In the genomic region with DNA sequence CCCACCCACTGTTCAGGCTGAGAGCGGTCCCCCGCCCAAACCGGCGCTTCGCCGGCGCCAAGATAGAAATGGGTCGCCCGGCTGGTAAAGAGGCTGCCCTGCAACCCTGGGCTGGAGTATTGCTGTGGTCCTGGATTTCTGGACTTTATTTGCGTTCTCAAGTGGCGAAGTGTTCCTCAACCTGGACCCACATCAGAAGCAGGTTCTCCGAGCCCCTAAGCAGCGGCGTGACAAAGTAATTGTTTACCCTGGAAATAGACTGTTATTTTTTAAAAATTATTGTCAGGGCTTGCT, we compare ENCODE assay signal across 8 cellular contexts. TPM values are rescaled to one million over a fixed set of nuclear protein-coding genes. Genes with fewer than 3 reads are reported as not detected.
A peak's percentile ranks its signal among the peaks of the same experiment; 100 is the strongest.
DNase-seq lines count a peak whose midpoint lies in the region; ATAC-seq lines count a peak whose summit lies in the region.

No MANE protein-coding gene starts in this region.

- no peaks in the 10 kb centered on the region for H3K36me3 ChIP-seq in stomach smooth muscle (ENCODE audit: control insufficient read depth in 2 of 2, insufficient read depth in 2 of 2, low read length in 2 of 2)

- H3K9ac ChIP-seq in stomach smooth muscle (ENCODE audit: low read length in 2 of 2) = peak overlapping the region; percentile 75 to 80

- H3K4me1 ChIP-seq in stomach smooth muscle (ENCODE audit: control insufficient read depth, insufficient read depth, low read length) = peaks cover 3% of the 10 kb centered on the region

- peak overlapping the region; percentile 78 to 94 (median 88) for H3K27ac Mint-ChIP-seq in immature natural killer cell

- 0 to 3% (median 1%) methylated on average over 14 of the region's 14 CpGs for WGBS in adipose tissue, 3 donors

- DNase-seq in immature natural killer cell (no peak), NAMALWA (ENCODE audit: low spot score) (no peak)
- DNase-seq in activated CD4-positive, alpha-beta T cell treated with anti-CD3 and anti-CD28 coated beads for 1 hour = no peak

- H3K4me1 Mint-ChIP-seq in immature natural killer cell = peaks cover 23 to 36% of the 10 kb centered on the region in 2 donors

- peak overlapping the region; percentile 89 to 91 for H3K4me3 ChIP-seq in stomach smooth muscle (ENCODE audit: low read length in 2 of 2)

- no peaks in the 10 kb centered on the region for H3K36me3 Mint-ChIP-seq in immature natural killer cell

- peak overlapping the region; percentile 16 for H3K27ac ChIP-seq in adipose tissue (ENCODE audit: low read depth, low read length)
- peak overlapping the region; percentile 89 for H3K27ac ChIP-seq in stomach smooth muscle (ENCODE audit: low read length)

- H3K27me3 ChIP-seq in stomach smooth muscle (ENCODE audit: control insufficient read depth in 1 of 2, insufficient read depth in 2 of 2, low read length in 2 of 2) = no peaks in the 10 kb centered on the region

- H3K9me3 Mint-ChIP-seq in immature natural killer cell = no peaks in the 10 kb centered on the region

- peaks cover 0 to 11% (median 0%) of the 10 kb centered on the region in 3 donors for H3K27me3 Mint-ChIP-seq in immature natural killer cell (ENCODE audit: low read depth in 3 of 3)

- no peaks in the 10 kb centered on the region for H3K9me3 ChIP-seq in stomach smooth muscle (ENCODE audit: control insufficient read depth in 2 of 2, low read length in 2 of 2)

- H3K4me3 Mint-ChIP-seq in immature natural killer cell = peak overlapping the region; percentile 90 to 94 (median 92)

- ATAC-seq in GM18909 (IDR thresholded peaks at IDR 0.05; ENCODE audit: poor library complexity, unreplicated experiment) (peak; percentile 43), HG03139 (IDR thresholded peaks at IDR 0.05; ENCODE audit: unreplicated experiment) (peak; percentile 31), HG03108 (IDR thresholded peaks at IDR 0.05; ENCODE audit: unreplicated experiment) (no peak)

RNA-seq across cellular contexts. Expression of gene DYNC1LI1, which starts 0.5 kb away (rescaled TPM):
- polyA plus RNA-seq in adipose tissue = 10 to 100 TPM in 2 of 3 donors, 1 to 10 TPM in 1; 9.5 to 21.7 (median 19.6) TPM
- polyA plus RNA-seq in immature natural killer cell = 10 to 100 TPM; 25.4 to 30.8 (median 26.8) TPM
